ENCODE assay signal across 10 cellular contexts in the genomic region with DNA sequence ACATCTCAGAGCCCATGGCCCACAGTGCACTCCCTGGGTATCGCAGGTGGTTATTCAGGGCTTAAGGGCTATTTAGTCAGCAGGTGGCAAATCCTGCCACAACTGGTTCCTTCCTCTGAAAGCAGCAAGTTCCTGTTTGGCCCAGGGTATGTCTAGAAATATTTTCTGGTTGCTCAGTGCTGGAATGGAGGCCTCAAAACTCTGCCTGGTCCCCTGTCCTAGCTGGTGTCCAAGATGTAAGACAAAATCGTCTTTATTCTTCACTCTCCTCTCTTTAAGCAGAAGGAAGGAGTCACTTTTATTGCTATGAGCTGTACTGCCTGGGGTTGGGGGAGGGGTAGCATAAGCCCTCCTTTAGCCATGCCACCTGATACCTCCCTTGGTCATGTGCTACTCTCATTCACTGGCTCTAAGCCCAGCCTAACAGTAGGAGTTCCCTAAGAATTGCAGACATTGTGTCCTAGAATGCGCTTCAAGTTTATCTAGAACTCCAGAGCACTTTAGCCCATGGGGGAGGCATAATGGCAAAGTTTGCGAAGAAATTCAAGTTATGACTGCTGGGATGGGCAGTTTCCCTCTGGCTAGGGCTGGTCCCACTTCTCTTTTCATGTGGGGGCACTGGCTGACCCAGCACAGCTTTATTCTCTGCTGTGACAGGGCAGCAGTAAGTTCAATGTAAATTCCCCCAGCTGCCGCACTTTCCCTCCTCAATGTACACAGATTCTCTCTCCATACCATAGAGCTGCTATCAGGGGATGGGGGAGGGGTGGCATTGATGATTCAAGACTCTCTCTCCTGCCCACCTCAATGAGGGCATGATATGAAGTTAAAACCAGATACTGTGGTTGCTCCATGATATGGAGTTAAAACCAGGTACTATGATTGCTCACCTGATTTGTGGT. TPM values are rescaled to one million over a fixed set of nuclear protein-coding genes. Genes with fewer than 3 reads are reported as not detected.
DNase-seq lines count a peak whose midpoint lies in the region; ATAC-seq and TF ChIP-seq lines count a peak whose summit lies in the region.
"Had no signal": no experiment of that assay in that cellular context is flagged by ENCODE, and none has a peak within 500 bp of the region (broad histone marks: within the 10 kb centered on the region; RNA-seq: fewer than 3 reads in every experiment).

No MANE protein-coding gene starts in this region.

- no peak for TF ChIP-seq POLR2A in testis (IDR thresholded peaks at IDR 0.05)

- peaks cover 52% of the 10 kb centered on the region for H3K27me3 Mint-ChIP-seq in activated T-helper 17 cell treated with anti-CD3 and anti-CD28 coated beads, Interleukin-2, amount 50 U/mL, for 72 hours

- no peaks in the 10 kb centered on the region for H3K36me3 ChIP-seq in testis (ENCODE audit: low read depth, missing control alignments)

- 72 to 95% methylated on average over 5 of the region's 5 CpGs for WGBS in testis, 2 donors

- DNase-seq in SHP77 (lab: John Stamatoyannopoulos, UW) (peak; percentile 16 to 41), SHP77 treated with DMSO at 0.1 percent for 48 hours (lab: John Stamatoyannopoulos, UW) (no peak), NCI-H82 (lab: John Stamatoyannopoulos, UW) (peak; percentile 63), fibroblast of mammary gland (ENCODE audit: low read depth) (peak; percentile 62), testis (peak; percentile 72)
- DNase-seq in activated CD8-positive, alpha-beta memory T cell treated with anti-CD3 and anti-CD28 coated beads for 24 hours = no peak
- no peak for DNase-seq in stimulated activated effector memory CD8-positive, alpha-beta T cell treated with anti-CD3 and anti-CD28 coated beads, Interleukin-12 subunit alpha, Interleukin-12 subunit beta, amount 100 ng/mL, for 72 hours (ENCODE audit: low spot score in 2 of 2)
- DNase-seq: activated naive CD4-positive, alpha-beta T cell treated with anti-CD3 and anti-CD28 coated beads for 36 hours; hippocampal formation had no signal

- ATAC-seq in stimulated activated effector memory CD8-positive, alpha-beta T cell treated with anti-CD3 and anti-CD28 coated beads, Interleukin-12 subunit alpha, Interleukin-12 subunit beta, amount 100 ng/mL, for 72 hours = no peak
- no peak for ATAC-seq in activated T-helper 17 cell treated with anti-CD3 and anti-CD28 coated beads, Interleukin-2, amount 50 U/mL, for 72 hours (replicated peaks)

- H3K27me3 ChIP-seq in testis = no peaks in the 10 kb centered on the region

- no peak overlapping the region for H3K4me3 Mint-ChIP-seq in stimulated activated effector memory CD8-positive, alpha-beta T cell treated with anti-CD3 and anti-CD28 coated beads, Interleukin-12 subunit alpha, Interleukin-12 subunit beta, amount 100 ng/mL, for 72 hours
- H3K4me3 Mint-ChIP-seq in activated T-helper 17 cell treated with anti-CD3 and anti-CD28 coated beads, Interleukin-2, amount 50 U/mL, for 72 hours = no peak overlapping the region
- H3K4me3 Mint-ChIP-seq: activated naive CD4-positive, alpha-beta T cell treated with anti-CD3 and anti-CD28 coated beads for 36 hours had no signal

- H3K9me3 ChIP-seq in testis = no peaks in the 10 kb centered on the region

- H3K27ac Mint-ChIP-seq in stimulated activated effector memory CD8-positive, alpha-beta T cell treated with anti-CD3 and anti-CD28 coated beads, Interleukin-12 subunit alpha, Interleukin-12 subunit beta, amount 100 ng/mL, for 72 hours = no peak overlapping the region
- no peak overlapping the region for H3K27ac Mint-ChIP-seq in activated T-helper 17 cell treated with anti-CD3 and anti-CD28 coated beads, Interleukin-2, amount 50 U/mL, for 72 hours
- H3K27ac Mint-ChIP-seq: activated naive CD4-positive, alpha-beta T cell treated with anti-CD3 and anti-CD28 coated beads for 36 hours had no signal

- no peaks in the 10 kb centered on the region for H3K4me1 Mint-ChIP-seq in stimulated activated effector memory CD8-positive, alpha-beta T cell treated with anti-CD3 and anti-CD28 coated beads, Interleukin-12 subunit alpha, Interleukin-12 subunit beta, amount 100 ng/mL, for 72 hours
- H3K4me1 Mint-ChIP-seq in activated T-helper 17 cell treated with anti-CD3 and anti-CD28 coated beads, Interleukin-2, amount 50 U/mL, for 72 hours = no peaks in the 10 kb centered on the region

- no peak overlapping the region for H3K27ac ChIP-seq in testis

- H3K4me3 ChIP-seq in fibroblast of mammary gland (ENCODE audit: control insufficient read depth, low read depth, low read length) = no peak overlapping the region
- H3K4me3 ChIP-seq in testis = no peak overlapping the region

- no peaks in the 10 kb centered on the region for H3K36me3 Mint-ChIP-seq in stimulated activated effector memory CD8-positive, alpha-beta T cell treated with anti-CD3 and anti-CD28 coated beads, Interleukin-12 subunit alpha, Interleukin-12 subunit beta, amount 100 ng/mL, for 72 hours
- H3K36me3 Mint-ChIP-seq in activated T-helper 17 cell treated with anti-CD3 and anti-CD28 coated beads, Interleukin-2, amount 50 U/mL, for 72 hours (ENCODE audit: low read depth) = no peaks in the 10 kb centered on the region

- peaks cover 11% of the 10 kb centered on the region for H3K9me3 Mint-ChIP-seq in stimulated activated effector memory CD8-positive, alpha-beta T cell treated with anti-CD3 and anti-CD28 coated beads, Interleukin-12 subunit alpha, Interleukin-12 subunit beta, amount 100 ng/mL, for 72 hours
- peaks cover 12% of the 10 kb centered on the region for H3K9me3 Mint-ChIP-seq in activated T-helper 17 cell treated with anti-CD3 and anti-CD28 coated beads, Interleukin-2, amount 50 U/mL, for 72 hours

- no peaks in the 10 kb centered on the region for H3K4me1 ChIP-seq in testis

- intact Hi-C loops in testis (cut with DNase I; ENCODE audit: low total_unique reads) = no loop called here

- TF ChIP-seq CTCF in fibroblast of mammary gland (conservative IDR thresholded peaks at IDR 0.05; ENCODE audit: control insufficient read depth, insufficient read depth, low read depth, low read length) = no peak
- no peak for TF ChIP-seq CTCF in testis (IDR thresholded peaks at IDR 0.05)

RNA-seq across cellular contexts. Expression of a gene that starts 27.1 kb away (rescaled TPM):
- total RNA-seq in testis = 10 to 100 TPM; 20.1 to 21.6 TPM
- 4.4 TPM for polyA plus RNA-seq in testis (ENCODE audit: insufficient read depth, low read depth, low replicate concordance)
- 10 to 100 TPM; 21.5 to 24.2 TPM for total RNA-seq in activated T-helper 17 cell treated with anti-CD3 and anti-CD28 coated beads, Interleukin-2, amount 50 U/mL, for 72 hours

Comparison
In these comparisons a context has a peak if more than half of its experiments do, and no peak if none do; other contexts are left out.
1. DNase-seq: peak in SHP77 (2 of 2), NCI-H82 (single experiment), fibroblast of mammary gland (single experiment) and testis (single experiment); none in SHP77 treated with DMSO at 0.1 percent for 48 hours (single experiment), activated CD8-positive, alpha-beta memory T cell treated with anti-CD3 and anti-CD28 coated beads for 24 hours (single experiment) and stimulated activated effector memory CD8-positive, alpha-beta T cell treated with anti-CD3 and anti-CD28 coated beads, Interleukin-12 subunit alpha, Interleukin-12 subunit beta, amount 100 ng/mL, for 72 hours (0 of 2).